In genomic region chr11:74988541-74989268, GRCh38 we compare ENCODE assay signal across 8 cellular contexts. TPM values are rescaled to one million over a fixed set of nuclear protein-coding genes. Genes with fewer than 3 reads are reported as not detected.
DNase-seq lines count a peak whose midpoint lies in the region; ATAC-seq, FAIRE-seq and TF ChIP-seq lines count a peak whose summit lies in the region.

A gene with protein sequence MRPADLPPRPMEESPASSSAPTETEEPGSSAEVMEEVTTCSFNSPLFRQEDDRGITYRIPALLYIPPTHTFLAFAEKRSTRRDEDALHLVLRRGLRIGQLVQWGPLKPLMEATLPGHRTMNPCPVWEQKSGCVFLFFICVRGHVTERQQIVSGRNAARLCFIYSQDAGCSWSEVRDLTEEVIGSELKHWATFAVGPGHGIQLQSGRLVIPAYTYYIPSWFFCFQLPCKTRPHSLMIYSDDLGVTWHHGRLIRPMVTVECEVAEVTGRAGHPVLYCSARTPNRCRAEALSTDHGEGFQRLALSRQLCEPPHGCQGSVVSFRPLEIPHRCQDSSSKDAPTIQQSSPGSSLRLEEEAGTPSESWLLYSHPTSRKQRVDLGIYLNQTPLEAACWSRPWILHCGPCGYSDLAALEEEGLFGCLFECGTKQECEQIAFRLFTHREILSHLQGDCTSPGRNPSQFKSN (plus strand): TSS chr11:74988933. CDS start chr11:74989061, 128 bp downstream.

- H3K9ac ChIP-seq in adipocyte (ENCODE audit: low read length), result peak within 1 kb of the TSS; percentile 86

- DNase-seq in GM12891 (ENCODE audit: insufficient read length, low spot score), result peak; percentile 77
- DNase-seq in NCI-H1417 treated with DMSO at 0.1 percent for 48 hours (lab: John Stamatoyannopoulos, UW), result peak; percentile 50
- peak; percentile 59 to 89 (median 82) for DNase-seq in T-cell
- peak; percentile 83 for DNase-seq in adipocyte (ENCODE audit: low read depth)
- DNase-seq in left ventricle myocardium inferior, result peak; percentile 82
- DNase-seq in prostate gland (ENCODE audit: low spot score), result peak; percentile 80

- peaks cover 5% of the 10 kb centered on the region for H3K36me3 Mint-ChIP-seq in T-cell

- peak; percentile 99 for FAIRE-seq in GM12891 (lab: Jason Lieb, UNC)

- ATAC-seq in HG02763 (IDR thresholded peaks at IDR 0.05; ENCODE audit: unreplicated experiment) (peak; percentile 78), T-cell (replicated peaks in 1 of 4) (peak; percentile 97 to 98 (median 98))

- H3K9me3 ChIP-seq in adipocyte (ENCODE audit: control insufficient read depth, low read length), result no peaks in the 10 kb centered on the region
- H3K9me3 ChIP-seq in left ventricle myocardium inferior (replicated peaks), result no peaks in the 10 kb centered on the region
- no peaks in the 10 kb centered on the region for H3K9me3 ChIP-seq in prostate gland

- H3K9me3 Mint-ChIP-seq in T-cell, result no peaks in the 10 kb centered on the region

- H3K27me3 ChIP-seq in adipocyte (replicated peaks; ENCODE audit: control insufficient read depth, insufficient read depth, low read length) (no peaks in the 10 kb centered on the region), left ventricle myocardium inferior (ENCODE audit: low read depth) (no peaks in the 10 kb centered on the region), prostate gland (replicated peaks; ENCODE audit: insufficient read depth) (no peaks in the 10 kb centered on the region)

- POLR2A ChIA-PET in T-cell (lab: Charles Lee), result interaction anchor here (0.6 to 1.0 kb wide), 2 partner anchors 11 to 300 kb away, joined by 4 to 7 read pairs; no protein-coding TSS in a partner anchor

- H3K4me3 ChIP-seq in adipocyte (ENCODE audit: low read length) (peak within 1 kb of the TSS; percentile 91), left ventricle myocardium inferior (peak within 1 kb of the TSS; percentile 73), prostate gland (peak within 1 kb of the TSS; percentile 53 to 76), urinary bladder (ENCODE audit: low read depth, low read length) (peak within 1 kb of the TSS; percentile 65)

- peaks cover 5% of the 10 kb centered on the region for H3K4me1 ChIP-seq in adipocyte (ENCODE audit: control insufficient read depth, insufficient read depth, low read length)
- H3K4me1 ChIP-seq in left ventricle myocardium inferior, result peaks cover 19% of the 10 kb centered on the region
- H3K4me1 ChIP-seq in prostate gland (replicated peaks), result peaks cover 6% of the 10 kb centered on the region
- no peaks in the 10 kb centered on the region for H3K4me1 ChIP-seq in urinary bladder (ENCODE audit: insufficient read depth)

- H3K36me3 ChIP-seq in adipocyte (ENCODE audit: control insufficient read depth, insufficient read depth, low read length, severe bottlenecking) (no peaks in the 10 kb centered on the region), left ventricle myocardium inferior (no peaks in the 10 kb centered on the region), prostate gland (no peaks in the 10 kb centered on the region), urinary bladder (ENCODE audit: insufficient read depth) (no peaks in the 10 kb centered on the region)

- peaks cover 31 to 34% (median 33%) of the 10 kb centered on the region in 3 donors for H3K4me1 Mint-ChIP-seq in T-cell

- intact Hi-C loops in left ventricle myocardium inferior (cut with micrococcal nuclease) (no loop called here), prostate gland (cut with DNase I) (no loop called here)

- H3K4me3 Mint-ChIP-seq in T-cell, result peak within 1 kb of the TSS; percentile 92 to 95 (median 94)

- TF ChIP-seq POLR2A in GM12891 (IDR thresholded peaks at IDR 0.05; ENCODE audit: low read depth, low read length) (peak; percentile 81), prostate gland (IDR thresholded peaks at IDR 0.05) (peak; percentile 22)

- CTCF ChIA-PET in T-cell (lab: Charles Lee), result interaction anchor here in 1 of 2 donors (0.5 to 0.6 kb wide), 3 partner anchors 28 to 537 kb away, joined by 3 to 8 read pairs (median 5); partner anchors contain the start of gene GDPD5

- H3K27ac Mint-ChIP-seq in T-cell, result peak within 1 kb of the TSS; percentile 89 to 90

- TF ChIP-seq CTCF in left ventricle myocardium inferior (IDR thresholded peaks at IDR 0.05; ENCODE audit: borderline replicate concordance), result no peak
- no peak for TF ChIP-seq CTCF in prostate gland (IDR thresholded peaks at IDR 0.05)

- no peaks in the 10 kb centered on the region for H3K27me3 Mint-ChIP-seq in T-cell

- under 1% methylated on average over 43 of the region's 46 CpGs for WGBS in prostate gland
- under 1% methylated on average over 46 of the region's 46 CpGs for WGBS in urinary bladder

- H3K27ac ChIP-seq in left ventricle myocardium inferior (replicated peaks) (peak within 1 kb of the TSS; percentile 67), prostate gland (peak within 1 kb of the TSS; percentile 75 to 76), urinary bladder (ENCODE audit: low read depth) (peak within 1 kb of the TSS; percentile 14)

TF ChIP-seq in GM12891, 5 proteins besides CTCF, POLR2A, EP300 and RAD21:
- no peak for TF ChIP-seq SPI1 (IDR thresholded peaks at IDR 0.05; ENCODE audit: low read depth, low read length)
- peak; percentile 88 for TF ChIP-seq POLR2AphosphoS5 (IDR thresholded peaks at IDR 0.05; ENCODE audit: low read depth, low read length)
- peak; percentile 44; the same call in 1 of the 2 replicates for TF ChIP-seq TAF1 (IDR thresholded peaks at IDR 0.05; ENCODE audit: low read depth, low read length)

RNA-seq across cellular contexts. Expression of the gene that starts here (rescaled TPM):
- polyA plus RNA-seq in GM12891 (2012; ENCODE audit: low read depth, missing spikeins), result 6.0 TPM
- total RNA-seq in T-cell (10 to 100 TPM; 12.4 to 18.0 (median 13.0) TPM), left ventricle myocardium inferior (9.9 TPM), prostate gland (10 to 100 TPM; 19.4 to 26.2 TPM), urinary bladder (10.4 TPM)
- 5.2 TPM for polyA plus RNA-seq in urinary bladder

Comparison
In these comparisons a context has a peak if more than half of its experiments do, and no peak if none do; other contexts are left out.
1. Peak in every context shown above with its lines: DNase-seq, ATAC-seq, H3K4me3 ChIP-seq and H3K27ac ChIP-seq.
2. H3K27ac ChIP-seq: peak in every context shown above with its lines; median percentile 76 in prostate gland; 67 in left ventricle myocardium inferior; 14 in urinary bladder.